Comparison of ENCODE assay signal across 8 cellular contexts in the genomic region with DNA sequence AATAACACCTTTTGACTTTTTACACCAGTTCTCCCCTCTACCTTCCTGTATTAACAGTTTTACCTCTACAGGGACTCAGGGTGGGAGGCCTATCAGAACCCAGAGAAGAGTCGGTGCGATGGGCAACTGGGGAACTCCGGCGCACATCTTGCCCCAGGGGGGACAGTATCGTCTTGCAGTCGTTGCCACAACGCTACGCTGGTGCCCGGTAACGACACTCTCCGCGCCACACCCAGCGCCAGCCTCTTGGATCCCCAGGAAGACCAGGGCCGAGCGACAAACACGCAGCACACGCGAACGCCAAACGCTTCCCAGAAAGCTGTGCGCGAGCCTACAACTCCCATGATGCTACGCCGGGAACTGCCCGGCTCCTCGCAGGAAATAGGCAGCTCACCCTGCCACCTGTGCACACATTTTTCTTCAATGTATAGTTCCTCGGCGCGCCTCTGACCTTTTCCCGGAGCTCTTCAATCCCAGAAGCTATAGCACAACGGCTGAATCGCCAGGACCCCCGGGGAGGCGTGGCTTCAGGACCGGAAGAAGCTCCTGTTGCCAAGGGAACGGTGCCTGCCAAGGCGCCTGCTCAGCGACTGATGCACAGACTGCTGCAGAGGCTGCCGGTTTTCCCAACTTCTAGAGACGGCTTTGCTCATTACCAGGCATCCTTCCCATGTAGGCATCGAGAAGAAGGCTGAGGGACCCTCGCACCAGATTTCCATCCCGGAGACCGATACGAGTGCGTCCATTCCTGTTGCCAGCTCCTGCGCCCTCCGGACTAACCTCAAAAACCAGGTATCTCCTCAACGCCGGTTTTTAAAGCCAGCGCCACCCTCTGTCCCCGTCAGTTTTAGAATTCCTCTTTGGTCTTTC. TPM values are rescaled to one million over a fixed set of nuclear protein-coding genes. Genes with fewer than 3 reads are reported as not detected.
DNase-seq lines count a peak whose midpoint lies in the region; ATAC-seq and TF ChIP-seq lines count a peak whose summit lies in the region.

A gene with protein sequence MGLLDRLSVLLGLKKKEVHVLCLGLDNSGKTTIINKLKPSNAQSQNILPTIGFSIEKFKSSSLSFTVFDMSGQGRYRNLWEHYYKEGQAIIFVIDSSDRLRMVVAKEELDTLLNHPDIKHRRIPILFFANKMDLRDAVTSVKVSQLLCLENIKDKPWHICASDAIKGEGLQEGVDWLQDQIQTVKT (plus strand): TSS at position 573 of the 870 bp plus-strand sequence. CDS start 3,350 bp downstream, outside the sequence.

- H3K4me3 Mint-ChIP-seq in activated naive CD8-positive, alpha-beta T cell treated with anti-CD3 and anti-CD28 coated beads for 36 hours, result peak within 1 kb of the TSS; percentile 97

- peak within 1 kb of the TSS; percentile 68 for H3K4me3 ChIP-seq in GM12864 (ENCODE audit: low read depth, low read length)
- peak within 1 kb of the TSS; percentile 86 for H3K4me3 ChIP-seq in ovary
- H3K4me3 ChIP-seq in thyroid gland (replicated peaks in 1 of 3), result peak within 1 kb of the TSS; percentile 9 to 63 (median 45)

- H3K4me1 ChIP-seq in ovary (ENCODE audit: insufficient read depth) (peaks cover 3% of the 10 kb centered on the region), thyroid gland (peaks cover 13 to 15% of the 10 kb centered on the region in 2 donors)

- H3K36me3 Mint-ChIP-seq in activated naive CD8-positive, alpha-beta T cell treated with anti-CD3 and anti-CD28 coated beads for 36 hours, result peaks cover under 1% of the 10 kb centered on the region

- no peaks in the 10 kb centered on the region for H3K9me3 ChIP-seq in ovary
- no peaks in the 10 kb centered on the region for H3K9me3 ChIP-seq in thyroid gland

- peak within 1 kb of the TSS; percentile 94 for H3K27ac Mint-ChIP-seq in activated naive CD8-positive, alpha-beta T cell treated with anti-CD3 and anti-CD28 coated beads for 36 hours

- no peaks in the 10 kb centered on the region for H3K27me3 Mint-ChIP-seq in activated naive CD8-positive, alpha-beta T cell treated with anti-CD3 and anti-CD28 coated beads for 36 hours

- ATAC-seq in HG02623 (IDR thresholded peaks at IDR 0.05; ENCODE audit: unreplicated experiment), result peak; percentile 97
- peak; percentile 100 for ATAC-seq in Right ventricle myocardium superior (ENCODE audit: poor library complexity)

- DNase-seq in GM12864 (ENCODE audit: low read depth), result peak; percentile 59
- peak; percentile 88 for DNase-seq in NCI-H1092 (lab: John Stamatoyannopoulos, UW)
- DNase-seq in SKM-1 (lab: John Stamatoyannopoulos, UW; ENCODE audit: unreplicated experiment), result peak; percentile 80
- DNase-seq in activated naive CD8-positive, alpha-beta T cell treated with anti-CD3 and anti-CD28 coated beads for 36 hours, result peak; percentile 73
- DNase-seq in Right ventricle myocardium superior, result peak; percentile 89
- peak; percentile 81 to 89 (median 84) for DNase-seq in ovary
- peak; percentile 80 to 82 for DNase-seq in thyroid gland

- H3K4me1 Mint-ChIP-seq in activated naive CD8-positive, alpha-beta T cell treated with anti-CD3 and anti-CD28 coated beads for 36 hours, result peaks cover 20% of the 10 kb centered on the region

- H3K36me3 ChIP-seq in ovary (no peaks in the 10 kb centered on the region), thyroid gland (no peaks in the 10 kb centered on the region)

- peak; percentile 31 for TF ChIP-seq POLR2A in ovary (IDR thresholded peaks at IDR 0.05)
- peak in 1 of 2 donors; percentile 40 for TF ChIP-seq POLR2A in thyroid gland (IDR thresholded peaks at IDR 0.05)

- H3K27me3 ChIP-seq in ovary (no peaks in the 10 kb centered on the region), thyroid gland (no peaks in the 10 kb centered on the region)

- no peak for TF ChIP-seq EP300 in ovary (IDR thresholded peaks at IDR 0.05)

- WGBS in ovary, 3 donors, result 0 to 1% (median 0%) methylated on average over 51 to 52 of the region's 52 CpGs
- WGBS in thyroid gland, 2 donors, result 0% methylated on average over 41 to 42 of the region's 52 CpGs

- H3K27ac ChIP-seq in ovary, result peak within 1 kb of the TSS in 1 of 2 donors; percentile 37
- peak within 1 kb of the TSS in 2 of 3 donors; percentile 70 to 72 for H3K27ac ChIP-seq in thyroid gland

- TF ChIP-seq CTCF in GM12864 (IDR thresholded peaks at IDR 0.05; ENCODE audit: low read depth, low read length, missing control alignments) (peak; percentile 6), ovary (IDR thresholded peaks at IDR 0.05) (no peak), thyroid gland (IDR thresholded peaks at IDR 0.05) (no peak)

- intact Hi-C loops in Right ventricle myocardium superior (cut with DNase I) (no loop called here), ovary (cut with DNase I) (no loop called here), thyroid gland (cut with DNase I) (no loop called here)

- no peaks in the 10 kb centered on the region for H3K9me3 Mint-ChIP-seq in activated naive CD8-positive, alpha-beta T cell treated with anti-CD3 and anti-CD28 coated beads for 36 hours

RNA-seq across cellular contexts. Expression of the gene that starts here (rescaled TPM):
- total RNA-seq in activated naive CD8-positive, alpha-beta T cell treated with anti-CD3 and anti-CD28 coated beads for 36 hours, result 1 to 10 TPM; 6.9 to 7.0 TPM
- total RNA-seq in Right ventricle myocardium superior, result 6.2 TPM
- total RNA-seq in ovary, result 10 to 100 TPM in 1 of 7 donors, 1 to 10 TPM in 6; 5.4 to 11.9 (median 7.1) TPM
- 1 to 10 TPM; 2.6 to 5.5 TPM for polyA plus RNA-seq in ovary
- total RNA-seq in thyroid gland, result 10 to 100 TPM in 3 of 4 donors, 1 to 10 TPM in 1; 6.9 to 15.5 (median 12.4) TPM
